Comparison of ENCODE assay signal across 19 cellular contexts in the genomic region with DNA sequence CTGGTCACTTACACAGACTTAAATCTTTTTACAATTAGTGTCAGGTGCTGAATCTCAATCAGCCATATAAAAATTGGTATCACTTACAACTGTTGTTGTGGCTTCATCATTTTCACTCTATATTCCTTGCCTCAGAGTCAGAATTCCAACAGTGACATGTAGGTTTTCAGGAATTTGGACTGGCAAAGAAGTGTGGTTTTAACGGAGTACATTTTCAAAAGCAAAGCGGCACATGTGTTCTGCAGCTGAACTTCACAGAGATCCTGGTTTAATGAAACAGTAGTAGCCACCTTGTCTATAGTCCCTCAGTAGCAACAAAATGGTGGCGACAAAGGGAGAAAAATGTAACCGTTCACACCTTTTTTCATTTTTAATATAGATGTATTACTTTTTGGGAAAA.
"Had no signal": no experiment of that assay in that cellular context is flagged by ENCODE, and none has a peak within 500 bp of the region (broad histone marks: within the 10 kb centered on the region; RNA-seq: fewer than 3 reads in every experiment).

No MANE protein-coding gene starts in this region.

- ATAC-seq: activated CD4-positive, CD25-positive, alpha-beta regulatory T cell treated with anti-CD3 and anti-CD28 coated beads, Interleukin-2, amount 50 U/mL, for 24 hours; activated naive CD8-positive, alpha-beta T cell treated with anti-CD3 and anti-CD28 coated beads, Interleukin-2, amount 50 U/mL, for 24 hours; gastrocnemius medialis; heart right ventricle; left colon; sciatic nerve; T-cell had no signal

- H3K4me3 ChIP-seq: esophagus squamous epithelium, gastrocnemius medialis, heart right ventricle, lung, ovary had no signal

- H3K27ac ChIP-seq: brain microvascular endothelial cell, esophagus squamous epithelium, gastrocnemius medialis, heart right ventricle, ovary had no signal

- H3K4me1 ChIP-seq: esophagus squamous epithelium, gastrocnemius medialis, heart right ventricle had no signal

- H3K36me3 ChIP-seq: brain microvascular endothelial cell, esophagus squamous epithelium, gastrocnemius medialis, heart right ventricle, ovary had no signal

- H3K27me3 ChIP-seq: brain microvascular endothelial cell, esophagus squamous epithelium, gastrocnemius medialis, heart right ventricle, ovary had no signal

- DNase-seq: activated CD4-positive, alpha-beta T cell treated with anti-CD3 and anti-CD28 coated beads, Interleukin-2, amount 50 U/mL, for 4 hours; activated naive CD4-positive, alpha-beta T cell treated with Interleukin-2 at 50 U/mL for 16 hours; activated naive CD8-positive, alpha-beta T cell treated with anti-CD3 and anti-CD28 coated beads, Interleukin-2, amount 50 U/mL, for 24 hours; activated T-cell treated with anti-CD3 and anti-CD28 coated beads for 4 hours; brain microvascular endothelial cell; cortex of kidney; effector CD8-positive, alpha-beta T cell; esophagus squamous epithelium; gastrocnemius medialis; heart right ventricle; left colon; ovary; stimulated activated CD4-positive, alpha-beta T cell treated with anti-CD3 and anti-CD28 coated beads, Interleukin-12 subunit alpha, Interleukin-12 subunit beta, amount 100 ng/mL, for 4 hours; stimulated activated CD4-positive, alpha-beta T cell treated with anti-CD3 and anti-CD28 coated beads, Interleukin-2, amount 100 ng/mL, for 24 hours; T-cell; T1000 had no signal

- H3K9me3 ChIP-seq: esophagus squamous epithelium, gastrocnemius medialis, heart right ventricle, ovary had no signal
